Comparison of ENCODE assay signal across 8 cellular contexts in genomic region chrX:68827848-68828562, GRCh38. TPM values are rescaled to one million over a fixed set of nuclear protein-coding genes. Genes with fewer than 3 reads are reported as not detected.
DNase-seq lines count a peak whose midpoint lies in the region; ATAC-seq and TF ChIP-seq lines count a peak whose summit lies in the region.

No MANE protein-coding gene starts in this region.

- H3K36me3 ChIP-seq in endodermal cell (ENCODE audit: control insufficient read depth, insufficient read depth, low read length): no peaks in the 10 kb centered on the region

- H3K9ac ChIP-seq in endodermal cell (ENCODE audit: extremely low read depth, low read length, poor library complexity, severe bottlenecking): no peak overlapping the region

- H3K4me1 Mint-ChIP-seq in activated CD8-positive, alpha-beta memory T cell treated with anti-CD3 and anti-CD28 coated beads, Interleukin-2, amount 10 ng/mL, durations not matched to agents 7 days and 5 days: peaks cover 14% of the 10 kb centered on the region
- H3K4me1 Mint-ChIP-seq in endodermal cell (peaks cover 13% of the 10 kb centered on the region), mesothelial cell of epicardium (peaks cover 15% of the 10 kb centered on the region)

- peaks cover 7% of the 10 kb centered on the region for H3K27me3 Mint-ChIP-seq in activated CD8-positive, alpha-beta memory T cell treated with anti-CD3 and anti-CD28 coated beads, Interleukin-2, amount 10 ng/mL, durations not matched to agents 7 days and 5 days
- H3K27me3 Mint-ChIP-seq in endodermal cell (ENCODE audit: insufficient read depth) (peaks cover 67% of the 10 kb centered on the region), mesothelial cell of epicardium (ENCODE audit: low read depth) (no peaks in the 10 kb centered on the region)

- peaks cover 29% of the 10 kb centered on the region for H3K27me3 ChIP-seq in endodermal cell (ENCODE audit: control insufficient read depth, insufficient read depth, low read length, poor library complexity, severe bottlenecking)

- H3K9me3 Mint-ChIP-seq in activated CD8-positive, alpha-beta memory T cell treated with anti-CD3 and anti-CD28 coated beads, Interleukin-2, amount 10 ng/mL, durations not matched to agents 7 days and 5 days (ENCODE audit: low read depth): no peaks in the 10 kb centered on the region
- H3K9me3 Mint-ChIP-seq in endodermal cell (peaks cover 53% of the 10 kb centered on the region), mesothelial cell of epicardium (peaks cover 4% of the 10 kb centered on the region)

- H3K9me3 ChIP-seq in endodermal cell (ENCODE audit: control insufficient read depth, low read length): no peaks in the 10 kb centered on the region

- H3K27ac Mint-ChIP-seq in activated CD8-positive, alpha-beta memory T cell treated with anti-CD3 and anti-CD28 coated beads, Interleukin-2, amount 10 ng/mL, durations not matched to agents 7 days and 5 days: peak overlapping the region; percentile 81
- H3K27ac Mint-ChIP-seq in endodermal cell (no peak overlapping the region), mesothelial cell of epicardium (peak overlapping the region; percentile 71)

- WGBS in endodermal cell (ENCODE audit: insufficient coverage in 1 of 2, insufficient read length in 1 of 2), 2 experiments: 0 to 8% methylated on average over 5 to 31 of the region's 32 CpGs

- TF ChIP-seq CTCF in GM10266 (IDR thresholded peaks at IDR 0.05; ENCODE audit: control insufficient read depth, insufficient read depth, low read depth, missing control alignments): peak; percentile 72
- peak; percentile 84 for TF ChIP-seq CTCF in endodermal cell (conservative IDR thresholded peaks at IDR 0.05)
- TF ChIP-seq CTCF in mesothelial cell of epicardium (IDR thresholded peaks at IDR 0.05; ENCODE audit: unreplicated experiment): peak; percentile 80

- no peaks in the 10 kb centered on the region for H3K36me3 Mint-ChIP-seq in activated CD8-positive, alpha-beta memory T cell treated with anti-CD3 and anti-CD28 coated beads, Interleukin-2, amount 10 ng/mL, durations not matched to agents 7 days and 5 days
- H3K36me3 Mint-ChIP-seq in endodermal cell (ENCODE audit: low read depth) (peaks cover 2% of the 10 kb centered on the region), mesothelial cell of epicardium (no peaks in the 10 kb centered on the region)

- H3K4me1 ChIP-seq in endodermal cell (ENCODE audit: control insufficient read depth, insufficient read depth, low read length): no peaks in the 10 kb centered on the region

- CTCF ChIA-PET in activated CD8-positive, alpha-beta memory T cell treated with anti-CD3 and anti-CD28 coated beads, Interleukin-2, amount 10 ng/mL, durations not matched to agents 7 days and 5 days (lab: Charles Lee): interaction anchor here (0.6 to 4.7 kb wide), 26 partner anchors 9 to 561 kb away, joined by 3 to 64 read pairs (median 4); partner anchors contain the start of gene PJA1

- DNase-seq in GM10266 (ENCODE audit: extremely low spot score) (peak; percentile 40), NCI-H774 (lab: John Stamatoyannopoulos, UW) (peak; percentile 23), endodermal cell (peak; percentile 95), mesothelial cell of epicardium (ENCODE audit: low spot score in 2 of 2, unreplicated experiment in 2 of 2) (peak; percentile 58 to 86)
- peak; percentile 81 for DNase-seq in activated CD8-positive, alpha-beta memory T cell treated with anti-CD3 and anti-CD28 coated beads, Interleukin-2, amount 10 ng/mL, durations not matched to agents 7 days and 5 days
- peak; percentile 46 for DNase-seq in stimulated activated CD8-positive, alpha-beta memory T cell treated with anti-CD3 and anti-CD28 coated beads, Interleukin-12 subunit alpha, Interleukin-12 subunit beta, amount 100 ng/mL, for 4 hours (ENCODE audit: low read depth)

- H3K4me3 Mint-ChIP-seq in activated CD8-positive, alpha-beta memory T cell treated with anti-CD3 and anti-CD28 coated beads, Interleukin-2, amount 10 ng/mL, durations not matched to agents 7 days and 5 days: peak overlapping the region; percentile 81
- H3K4me3 Mint-ChIP-seq in endodermal cell (peak overlapping the region; percentile 67), mesothelial cell of epicardium (peak overlapping the region; percentile 85)

- ATAC-seq in HG03342 (IDR thresholded peaks at IDR 0.05; ENCODE audit: unreplicated experiment) (peak; percentile 45), GM19324 (IDR thresholded peaks at IDR 0.05; ENCODE audit: low FRiP score, unreplicated experiment) (no peak)
- ATAC-seq in activated CD8-positive, alpha-beta memory T cell treated with anti-CD3 and anti-CD28 coated beads, Interleukin-2, amount 10 ng/mL, durations not matched to agents 7 days and 5 days: peak; percentile 31

- H3K27ac ChIP-seq in endodermal cell (ENCODE audit: low read depth, low read length): peak overlapping the region; percentile 44

- H3K4me3 ChIP-seq in endodermal cell (ENCODE audit: low read length): peak overlapping the region; percentile 29

RNA-seq across cellular contexts. Expression of gene EFNB1, which starts 0.8 kb away (rescaled TPM):
- 1 to 10 TPM; 4.2 to 4.3 TPM for total RNA-seq in activated CD8-positive, alpha-beta memory T cell treated with anti-CD3 and anti-CD28 coated beads, Interleukin-2, amount 10 ng/mL, durations not matched to agents 7 days and 5 days
- total RNA-seq in endodermal cell (10 to 100 TPM; 11.1 to 13.6 TPM), mesothelial cell of epicardium (69.2 to 71.6 TPM (median 70.1 TPM) in 3 replicates)
- polyA plus RNA-seq in endodermal cell (2013, experiment 1 of 2): 71.6 TPM
- 60.6 TPM for polyA plus RNA-seq in endodermal cell (2013, experiment 2 of 2)

Comparison
In these comparisons a context has a peak if more than half of its experiments do, and no peak if none do; other contexts are left out.
1. DNase-seq: peak in every context shown above with its lines; median percentile 95 in endodermal cell; 81 in activated CD8-positive, alpha-beta memory T cell treated with anti-CD3 and anti-CD28 coated beads, Interleukin-2, amount 10 ng/mL, durations not matched to agents 7 days and 5 days; 72 in mesothelial cell of epicardium; 46 in stimulated activated CD8-positive, alpha-beta memory T cell treated with anti-CD3 and anti-CD28 coated beads, Interleukin-12 subunit alpha, Interleukin-12 subunit beta, amount 100 ng/mL, for 4 hours; 40 in GM10266; 23 in NCI-H774.